In the genomic region with DNA sequence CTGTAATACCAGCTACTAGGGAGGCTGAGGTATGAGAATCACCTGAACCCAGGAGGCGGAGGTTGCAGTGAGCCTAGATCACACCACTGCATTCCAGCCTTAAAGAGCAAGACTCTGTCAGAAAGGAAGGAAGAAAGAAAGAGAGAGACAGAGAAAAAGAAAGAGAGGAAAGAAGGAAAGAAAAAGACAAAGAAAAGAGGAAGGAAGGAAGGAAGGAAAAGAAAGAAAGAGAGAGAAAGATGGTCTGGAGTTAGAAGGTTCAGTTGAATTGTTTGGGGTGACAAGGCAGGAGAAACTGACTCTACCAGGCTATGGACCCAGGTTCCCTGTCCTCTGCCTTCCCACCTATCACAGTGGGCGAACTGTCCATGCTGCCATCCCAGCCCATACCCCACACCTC, we compare ENCODE assay signal across 22 cellular contexts. TPM values are rescaled to one million over a fixed set of nuclear protein-coding genes. Genes with fewer than 3 reads are reported as not detected.
DNase-seq lines count a peak whose midpoint lies in the region; ATAC-seq lines count a peak whose summit lies in the region.
"Had no signal": no experiment of that assay in that cellular context is flagged by ENCODE, and none has a peak within 500 bp of the region (broad histone marks: within the 10 kb centered on the region; RNA-seq: fewer than 3 reads in every experiment).

No MANE protein-coding gene starts in this region.

- peaks cover 34 to 47% (median 43%) of the 10 kb centered on the region in 10 experiments for H3K4me1 ChIP-seq in BLaER1 treated with 17β-estradiol and CSF1 and Interleukin-3, amounts not matched to agents 10 nM and 100 nM

- H3K9ac ChIP-seq in BLaER1 treated with 17β-estradiol and CSF1 and Interleukin-3, amounts not matched to agents 10 nM and 100 nM = no peak overlapping the region
- H3K9ac ChIP-seq: KMS-11 had no signal

- no peaks in the 10 kb centered on the region for H3K27me3 ChIP-seq in BLaER1 treated with 17β-estradiol and CSF1 and Interleukin-3, amounts not matched to agents 10 nM and 100 nM

- H3K36me3 Mint-ChIP-seq in T-helper 1 cell treated with Interleukin-12 subunit alpha and Interleukin-12 subunit beta and Interleukin-4 antibody, amounts not matched to agents 30 μg/mL and 1 μg/mL, for 36 hours (ENCODE audit: low read depth) = peaks cover 2% of the 10 kb centered on the region
- H3K36me3 Mint-ChIP-seq in IgD-negative memory B cell (peaks cover 1% of the 10 kb centered on the region), naive B cell (no peaks in the 10 kb centered on the region)

- DNase-seq in T-helper 1 cell (no peak), naive B cell (no peak), medulla oblongata (ENCODE audit: extremely low spot score) (no peak), kidney glomerular epithelial cell (lab: John Stamatoyannopoulos, UW) (no peak), HPDE6-E6E7 (ENCODE audit: extremely low spot score) (no peak)
- DNase-seq: ACHN, NCI-H1092 treated with DMSO at 0.1 percent for 48 hours, NCI-H1436 treated with DMSO at 0.1 percent for 48 hours, NCI-H1930, NCI-H226, NCI-H510A treated with DMSO at 0.1 percent for 48 hours, NCI-H748 treated with DMSO at 0.1 percent for 48 hours, SHP77 treated with DMSO at 0.1 percent for 48 hours had no signal

- peaks cover 0 to 6% (median 0%) of the 10 kb centered on the region in 11 experiments; a peak in 2 of 22 replicates for H4K20me1 ChIP-seq in BLaER1 treated with 17β-estradiol and CSF1 and Interleukin-3, amounts not matched to agents 10 nM and 100 nM

- H3K4me1 Mint-ChIP-seq in T-helper 1 cell treated with Interleukin-12 subunit alpha and Interleukin-12 subunit beta and Interleukin-4 antibody, amounts not matched to agents 30 μg/mL and 1 μg/mL, for 36 hours (ENCODE audit: low read depth) = peaks cover 25% of the 10 kb centered on the region
- H3K4me1 Mint-ChIP-seq in IgD-negative memory B cell = peaks cover 18 to 29% (median 28%) of the 10 kb centered on the region in 3 donors
- peaks cover 30 to 48% (median 38%) of the 10 kb centered on the region in 3 donors for H3K4me1 Mint-ChIP-seq in naive B cell

- no peaks in the 10 kb centered on the region for H3K9me3 Mint-ChIP-seq in T-helper 1 cell treated with Interleukin-12 subunit alpha and Interleukin-12 subunit beta and Interleukin-4 antibody, amounts not matched to agents 30 μg/mL and 1 μg/mL, for 36 hours
- no peaks in the 10 kb centered on the region for H3K9me3 Mint-ChIP-seq in IgD-negative memory B cell
- H3K9me3 Mint-ChIP-seq in naive B cell = peaks cover 0 to 4% (median 0%) of the 10 kb centered on the region in 7 donors

- H3K9me3 ChIP-seq in BLaER1 treated with 17β-estradiol and CSF1 and Interleukin-3, amounts not matched to agents 10 nM and 100 nM (replicated peaks in 1 of 11) = no peaks in the 10 kb centered on the region

- ATAC-seq in naive B cell (ENCODE audit: low read depth in 2 of 2) = no peak
- ATAC-seq: HepG2 had no signal

- peaks cover 28% of the 10 kb centered on the region for H3K27me3 Mint-ChIP-seq in T-helper 1 cell treated with Interleukin-12 subunit alpha and Interleukin-12 subunit beta and Interleukin-4 antibody, amounts not matched to agents 30 μg/mL and 1 μg/mL, for 36 hours (ENCODE audit: low read depth)
- H3K27me3 Mint-ChIP-seq in IgD-negative memory B cell (no peaks in the 10 kb centered on the region), naive B cell (peaks cover 0 to 2% (median 0%) of the 10 kb centered on the region in 3 donors)

- peak overlapping the region; percentile 57 for H3K4me3 Mint-ChIP-seq in T-helper 1 cell treated with Interleukin-12 subunit alpha and Interleukin-12 subunit beta and Interleukin-4 antibody, amounts not matched to agents 30 μg/mL and 1 μg/mL, for 36 hours
- H3K4me3 Mint-ChIP-seq in IgD-negative memory B cell = peak overlapping the region in 2 of 4 donors; percentile 22 to 44
- H3K4me3 Mint-ChIP-seq in naive B cell = peak overlapping the region in 5 of 8 donors; percentile 4 to 82 (median 34)

- H3K4me3 ChIP-seq in BLaER1 treated with 17β-estradiol and CSF1 and Interleukin-3, amounts not matched to agents 10 nM and 100 nM = no peak overlapping the region
- H3K4me3 ChIP-seq: SK-N-MC had no signal

- H3K27ac Mint-ChIP-seq in T-helper 1 cell treated with Interleukin-12 subunit alpha and Interleukin-12 subunit beta and Interleukin-4 antibody, amounts not matched to agents 30 μg/mL and 1 μg/mL, for 36 hours = peak overlapping the region; percentile 77
- peak overlapping the region in 2 of 3 donors; percentile 54 to 67 for H3K27ac Mint-ChIP-seq in IgD-negative memory B cell
- H3K27ac Mint-ChIP-seq in naive B cell = peak overlapping the region in 5 of 6 donors; percentile 34 to 86 (median 75)

- no peaks in the 10 kb centered on the region for H3K36me3 ChIP-seq in BLaER1 treated with 17β-estradiol and CSF1 and Interleukin-3, amounts not matched to agents 10 nM and 100 nM

- no peak overlapping the region for H3K27ac ChIP-seq in BLaER1 treated with 17β-estradiol and CSF1 and Interleukin-3, amounts not matched to agents 10 nM and 100 nM
- H3K27ac ChIP-seq: 22Rv1, C4-2B, KMS-11, RWPE1, SK-N-MC had no signal

- peak overlapping the region in 8 of 11 experiments; percentile 21 to 59 (median 51); a peak in 13 of 22 replicates for H3K4me2 ChIP-seq in BLaER1 treated with 17β-estradiol and CSF1 and Interleukin-3, amounts not matched to agents 10 nM and 100 nM
- H3K4me2 ChIP-seq: KMS-11 had no signal

RNA-seq across cellular contexts. Expression of gene PIK3CD, which starts 27.4 kb away (rescaled TPM):
- polyA plus RNA-seq in IgD-negative memory B cell (82.6 TPM), naive B cell (ENCODE audit: low read depth in 6 of 6) (100 to 1,000 TPM in 1 of 6 donors, 10 to 100 TPM in 5; 29.6 to 105 (median 58.0) TPM)

RNA-seq across cellular contexts. Expression of gene TMEM201, which starts 35.4 kb away (rescaled TPM):
- 4.2 TPM for polyA plus RNA-seq in IgD-negative memory B cell
- 1 to 10 TPM in 4 of 6 donors, under 1 TPM in 2; 0.89 to 3.5 (median 1.2) TPM for polyA plus RNA-seq in naive B cell (ENCODE audit: low read depth in 6 of 6)
